In the genomic region with DNA sequence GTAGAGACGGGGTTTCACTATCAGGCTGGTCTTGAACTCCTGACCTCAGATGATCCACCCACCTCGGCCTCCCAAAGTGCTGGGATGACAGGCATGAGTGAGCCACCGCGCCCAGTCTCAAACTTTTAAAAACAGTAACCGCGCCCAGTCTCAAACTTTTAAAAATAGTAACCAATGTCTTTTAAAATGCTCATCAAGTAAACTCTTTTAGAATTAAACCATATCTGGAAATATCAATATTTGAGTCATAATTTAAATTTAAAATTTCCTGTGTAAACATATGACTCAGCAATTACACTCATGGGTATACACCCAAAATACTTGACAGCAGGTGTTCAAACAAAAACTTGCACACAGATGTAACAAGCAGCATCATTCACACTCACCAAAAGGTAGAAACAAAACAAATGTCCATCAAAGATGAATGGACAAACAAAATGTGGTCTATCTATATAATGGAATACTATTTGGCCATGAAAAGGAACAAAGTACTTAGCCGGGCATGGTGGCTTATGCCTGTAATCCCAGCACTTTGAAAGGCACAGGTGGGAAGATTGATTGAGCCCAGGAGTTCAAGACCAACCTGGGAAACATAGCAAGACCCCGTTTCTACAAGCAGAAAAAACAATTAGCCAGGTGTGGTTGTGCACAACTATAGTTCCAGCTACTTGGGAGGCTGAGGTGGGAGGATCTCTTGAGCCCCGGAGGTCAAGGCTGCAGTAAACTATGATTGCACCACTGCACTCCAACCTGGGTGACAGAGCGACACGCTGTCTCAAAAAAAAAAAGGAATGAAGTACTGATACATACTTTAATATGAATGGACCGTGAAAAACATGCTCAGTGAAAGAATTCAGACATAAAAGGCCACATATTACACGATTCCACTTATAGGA, we compare ENCODE assay signal across 30 cellular contexts. TPM values are rescaled to one million over a fixed set of nuclear protein-coding genes. Genes with fewer than 3 reads are reported as not detected.
"Had no signal": no experiment of that assay in that cellular context is flagged by ENCODE, and none has a peak within 500 bp of the region (broad histone marks: within the 10 kb centered on the region; RNA-seq: fewer than 3 reads in every experiment).

No MANE protein-coding gene starts in this region.

- DNase-seq: activated CD4-positive, CD25-positive, alpha-beta regulatory T cell treated with anti-CD3 and anti-CD28 coated beads, Interleukin-2, amount 50 U/mL, for 72 hours; activated CD8-positive, alpha-beta memory T cell treated with anti-CD3 and anti-CD28 coated beads for 24 hours; activated CD8-positive, alpha-beta memory T cell treated with anti-CD3 and anti-CD28 coated beads, Interleukin-2, amount 50 U/mL, for 48 hours; activated effector memory CD4-positive, alpha-beta T cell treated with anti-CD3 and anti-CD28 coated beads, Interleukin-2, amount 50 U/mL, for 16 hours; activated T-cell treated with anti-CD3 and anti-CD28 coated beads, Interleukin-2, amount 50 U/mL, for 48 hours; cerebellar nuclear complex; effector CD8-positive, alpha-beta T cell; kidney glomerular epithelial cell; left ventricle myocardium inferior; occipital lobe; stimulated activated CD4-positive, alpha-beta T cell treated with anti-CD3 and anti-CD28 coated beads, Interleukin-15, amount 100 ng/mL, for 24 hours; stimulated activated CD4-positive, alpha-beta T cell treated with anti-CD3 and anti-CD28 coated beads, Interleukin-2, amount 100 ng/mL, for 48 hours; stimulated activated naive CD8-positive, alpha-beta T cell treated with anti-CD3 and anti-CD28 coated beads, Interleukin-15, amount 100 ng/mL, for 72 hours; T-helper 9 cell; transverse colon; uterus had no signal

- H3K36me3 Mint-ChIP-seq: activated naive CD4-positive, alpha-beta T cell treated with anti-CD3 and anti-CD28 coated beads, Interleukin-2, amount 50 U/mL, for 24 hours had no signal

- H3K9me3 ChIP-seq: breast epithelium, esophagus muscularis mucosa, gastroesophageal sphincter, heart left ventricle, left ventricle myocardium inferior, prostate gland, right atrium auricular region, suprapubic skin, transverse colon, uterus had no signal

- H3K27ac ChIP-seq: breast epithelium, esophagus muscularis mucosa, gastroesophageal sphincter, heart left ventricle, left ventricle myocardium inferior, prostate gland, right atrium auricular region, skin epidermis, suprapubic skin, transverse colon, uterus had no signal

- H3K4me1 ChIP-seq: breast epithelium, prostate gland had no signal

- H3K9me3 Mint-ChIP-seq: activated naive CD4-positive, alpha-beta T cell treated with anti-CD3 and anti-CD28 coated beads, Interleukin-2, amount 50 U/mL, for 24 hours; stimulated activated naive CD8-positive, alpha-beta T cell treated with anti-CD3 and anti-CD28 coated beads, Interleukin-15, amount 100 ng/mL, for 72 hours had no signal

- H3K4me3 ChIP-seq: breast epithelium, esophagus muscularis mucosa, gastroesophageal sphincter, heart left ventricle, left ventricle myocardium inferior, prostate gland, right atrium auricular region, skin epidermis, suprapubic skin, transverse colon, uterus had no signal

- H3K4me3 Mint-ChIP-seq: activated naive CD4-positive, alpha-beta T cell treated with anti-CD3 and anti-CD28 coated beads, Interleukin-2, amount 50 U/mL, for 24 hours; stimulated activated naive CD8-positive, alpha-beta T cell treated with anti-CD3 and anti-CD28 coated beads, Interleukin-15, amount 100 ng/mL, for 72 hours had no signal

- FAIRE-seq: astrocyte, endothelial cell of umbilical vein had no signal

- H3K36me3 ChIP-seq: breast epithelium, esophagus muscularis mucosa, gastroesophageal sphincter, heart left ventricle, left ventricle myocardium inferior, prostate gland, right atrium auricular region, suprapubic skin, transverse colon, uterus had no signal

- ATAC-seq: gastroesophageal sphincter, heart left ventricle had no signal

- H3K27ac Mint-ChIP-seq: stimulated activated naive CD8-positive, alpha-beta T cell treated with anti-CD3 and anti-CD28 coated beads, Interleukin-15, amount 100 ng/mL, for 72 hours had no signal

RNA-seq across cellular contexts. Expression of gene ENPP7, which starts 20.2 kb away (rescaled TPM):
- total RNA-seq: astrocyte, breast epithelium, endothelial cell of umbilical vein, esophagus muscularis mucosa, heart left ventricle, left ventricle myocardium inferior, mononuclear cell, occipital lobe, prostate gland, right atrium auricular region, suprapubic skin, uterus had no signal
- polyA plus RNA-seq: adipose tissue, endothelial cell of umbilical vein, heart left ventricle, neural cell had no signal
